28 cellular contexts compared by ENCODE assay signal in the genomic region with DNA sequence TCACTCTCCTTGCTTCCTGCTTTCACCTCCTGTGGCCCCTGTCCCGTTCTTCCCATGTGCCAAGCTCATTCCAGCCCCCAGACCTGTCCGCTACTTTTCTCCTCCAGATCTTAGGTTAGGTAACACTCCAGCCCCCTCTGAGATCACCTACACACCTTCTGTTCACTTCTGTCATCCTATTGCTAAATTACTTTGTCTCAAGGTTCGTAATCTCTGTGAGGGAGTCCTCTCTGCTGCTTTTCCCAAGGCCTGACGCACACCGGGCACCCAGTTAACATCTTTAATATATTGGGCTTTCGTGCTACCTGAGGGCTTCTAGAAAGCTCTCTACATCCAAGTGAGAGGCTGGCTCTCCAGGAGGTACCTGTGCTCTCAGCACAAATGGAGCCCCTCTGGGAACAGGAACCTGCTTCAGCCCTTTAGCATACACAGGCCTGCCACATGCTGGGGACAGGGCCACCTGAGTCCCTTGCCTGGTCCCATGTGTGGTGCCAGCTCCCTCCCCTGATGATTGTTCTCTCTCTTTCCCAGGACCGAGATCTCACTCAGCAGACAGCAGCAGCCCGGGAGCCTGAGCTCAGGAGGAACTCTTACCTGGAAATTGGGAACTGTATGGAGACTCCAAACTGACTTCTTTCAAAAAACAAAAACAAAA. TPM values are rescaled to one million over a fixed set of nuclear protein-coding genes. Genes with fewer than 3 reads are reported as not detected.
"Had no signal": no experiment of that assay in that cellular context is flagged by ENCODE, and none has a peak within 500 bp of the region (broad histone marks: within the 10 kb centered on the region; RNA-seq: fewer than 3 reads in every experiment).

No MANE protein-coding gene starts in this region.

- H3K9me3 Mint-ChIP-seq: activated CD4-positive, alpha-beta memory T cell treated with anti-CD3 and anti-CD28 coated beads for 36 hours; activated CD4-positive, alpha-beta T cell treated with anti-CD3 and anti-CD28 coated beads, Interleukin-2, amount 10 ng/mL, durations not matched to agents 7 days and 5 days; activated naive CD4-positive, alpha-beta T cell treated with anti-CD3 and anti-CD28 coated beads for 36 hours; activated T-helper 17 cell treated with anti-CD3 and anti-CD28 coated beads, Interleukin-2, amount 50 U/mL, for 72 hours had no signal

- H3K4me1 ChIP-seq: breast epithelium had no signal

- FAIRE-seq: TTC549 had no signal

- H3K4me1 Mint-ChIP-seq: activated CD4-positive, alpha-beta T cell treated with anti-CD3 and anti-CD28 coated beads, Interleukin-2, amount 10 ng/mL, durations not matched to agents 7 days and 5 days; activated T-helper 17 cell treated with anti-CD3 and anti-CD28 coated beads, Interleukin-2, amount 50 U/mL, for 72 hours; T-helper 17 cell had no signal

- H3K27ac ChIP-seq: breast epithelium had no signal

- H3K4me3 ChIP-seq: breast epithelium had no signal

- ATAC-seq: activated T-helper 17 cell treated with anti-CD3 and anti-CD28 coated beads, Interleukin-2, amount 50 U/mL, for 72 hours; T-helper 17 cell had no signal

- H3K4me3 Mint-ChIP-seq: activated CD4-positive, alpha-beta memory T cell treated with anti-CD3 and anti-CD28 coated beads for 36 hours; activated CD4-positive, alpha-beta T cell treated with anti-CD3 and anti-CD28 coated beads, Interleukin-2, amount 10 ng/mL, durations not matched to agents 7 days and 5 days; activated naive CD4-positive, alpha-beta T cell treated with anti-CD3 and anti-CD28 coated beads for 36 hours; activated naive CD8-positive, alpha-beta T cell; activated T-helper 17 cell treated with anti-CD3 and anti-CD28 coated beads, Interleukin-2, amount 50 U/mL, for 72 hours; T-helper 17 cell had no signal

- H3K27ac Mint-ChIP-seq: activated CD4-positive, alpha-beta memory T cell treated with anti-CD3 and anti-CD28 coated beads for 36 hours; activated CD4-positive, alpha-beta T cell treated with anti-CD3 and anti-CD28 coated beads, Interleukin-2, amount 10 ng/mL, durations not matched to agents 7 days and 5 days; activated naive CD4-positive, alpha-beta T cell treated with anti-CD3 and anti-CD28 coated beads for 36 hours; activated naive CD8-positive, alpha-beta T cell; activated T-helper 17 cell treated with anti-CD3 and anti-CD28 coated beads, Interleukin-2, amount 50 U/mL, for 72 hours; T-helper 17 cell had no signal

- DNase-seq: activated CD4-positive, alpha-beta memory T cell treated with anti-CD3 and anti-CD28 coated beads for 36 hours; activated CD4-positive, alpha-beta T cell treated with anti-CD3 and anti-CD28 coated beads, Interleukin-2, amount 10 ng/mL, durations not matched to agents 7 days and 5 days; activated CD4-positive, CD25-positive, alpha-beta regulatory T cell; activated gamma-delta T cell; activated naive CD4-positive, alpha-beta T cell treated with anti-CD3 and anti-CD28 coated beads for 36 hours; activated T-cell treated with anti-CD3 and anti-CD28 coated beads for 4 hours; activated T-cell treated with anti-CD3 and anti-CD28 coated beads, Interleukin-2, amount 50 U/mL, for 48 hours; amygdala; central memory CD4-positive, alpha-beta T cell; Karpas-422; NCI-H1105 treated with DMSO at 0.1 percent for 48 hours; NCI-H1436 treated with DMSO at 0.1 percent for 48 hours; NCI-H187; NCI-H2081; NCI-H2227 treated with DMSO at 0.1 percent for 48 hours; NCI-H526 treated with DMSO at 0.1 percent for 48 hours; NCI-H82; SIG-M5; T-helper 17 cell; T1000 had no signal

- H3K27me3 Mint-ChIP-seq: activated CD4-positive, alpha-beta memory T cell treated with anti-CD3 and anti-CD28 coated beads for 36 hours had no signal

- H3K27me3 ChIP-seq: breast epithelium had no signal

- H3K9me3 ChIP-seq: breast epithelium had no signal

RNA-seq across cellular contexts. Expression of a gene that starts 8.5 kb away (rescaled TPM):
- total RNA-seq: activated CD4-positive, alpha-beta memory T cell treated with anti-CD3 and anti-CD28 coated beads for 36 hours; activated CD4-positive, alpha-beta T cell treated with anti-CD3 and anti-CD28 coated beads, Interleukin-2, amount 10 ng/mL, durations not matched to agents 7 days and 5 days; activated CD8-positive, alpha-beta memory T cell treated with anti-CD3 and anti-CD28 coated beads for 36 hours; activated naive CD4-positive, alpha-beta T cell treated with anti-CD3 and anti-CD28 coated beads for 36 hours; activated T-helper 17 cell treated with anti-CD3 and anti-CD28 coated beads, Interleukin-2, amount 50 U/mL, for 72 hours; NCI-H460; OCI-LY7; RPMI7951; T-helper 17 cell had no signal

RNA-seq across cellular contexts. Expression of a gene that starts 19.7 kb away (rescaled TPM):
- total RNA-seq: OCI-LY7 had no signal
